ENCODE assay signal across 2 cellular contexts in genomic region chr4:113574636-113575103, GRCh38.
TF ChIP-seq lines count a peak whose summit lies in the region.

No MANE protein-coding gene starts in this region.

TF ChIP-seq in liver, 16 proteins besides CTCF, POLR2A, EP300 and RAD21 (continued from another document):
- peak; percentile 71 to 94 for TF ChIP-seq JUND (IDR thresholded peaks at IDR 0.05)
- TF ChIP-seq YY1 (IDR thresholded peaks at IDR 0.05): no peak

TF ChIP-seq in HepG2, 621 proteins besides CTCF, POLR2A, EP300 and RAD21 (continued from another document):
- TF ChIP-seq, protein P1, sequence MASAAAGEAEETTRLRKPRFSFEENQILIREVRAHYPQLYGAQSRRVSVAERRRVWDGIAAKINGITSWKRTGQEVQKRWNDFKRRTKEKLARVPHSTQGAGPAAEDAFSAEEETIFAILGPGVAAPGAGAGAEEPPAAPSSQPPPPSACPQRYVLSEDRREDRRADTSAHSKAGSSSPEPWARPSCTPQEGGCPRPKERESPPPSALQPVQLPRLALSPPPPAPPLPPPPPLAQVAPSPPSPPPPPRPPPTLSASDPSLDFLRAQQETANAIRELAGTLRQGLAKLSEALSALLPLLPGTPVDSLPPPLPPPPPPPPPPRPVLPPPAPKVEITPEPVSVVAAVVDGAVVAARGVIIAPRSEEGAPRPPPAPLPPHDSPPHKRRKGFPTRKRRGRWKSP (CRISPR knock-in tag; IDR thresholded peaks at IDR 0.05): no peak
- TF ChIP-seq NCOR1 (IDR thresholded peaks at IDR 0.05; ENCODE audit: borderline replicate concordance, low read length) (no peak), GTF3A (CRISPR knock-in tag; conservative IDR thresholded peaks at IDR 0.05) (no peak), ZFP90 (CRISPR knock-in tag; IDR thresholded peaks at IDR 0.05; ENCODE audit: borderline replicate concordance) (no peak), MATR3 (CRISPR knock-in tag; IDR thresholded peaks at IDR 0.05) (no peak), ZKSCAN5 (CRISPR knock-in tag; IDR thresholded peaks at IDR 0.05) (no peak), HNF4A (CRISPR knock-in tag; IDR thresholded peaks at IDR 0.05) (no peak)
- TF ChIP-seq, protein P2, sequence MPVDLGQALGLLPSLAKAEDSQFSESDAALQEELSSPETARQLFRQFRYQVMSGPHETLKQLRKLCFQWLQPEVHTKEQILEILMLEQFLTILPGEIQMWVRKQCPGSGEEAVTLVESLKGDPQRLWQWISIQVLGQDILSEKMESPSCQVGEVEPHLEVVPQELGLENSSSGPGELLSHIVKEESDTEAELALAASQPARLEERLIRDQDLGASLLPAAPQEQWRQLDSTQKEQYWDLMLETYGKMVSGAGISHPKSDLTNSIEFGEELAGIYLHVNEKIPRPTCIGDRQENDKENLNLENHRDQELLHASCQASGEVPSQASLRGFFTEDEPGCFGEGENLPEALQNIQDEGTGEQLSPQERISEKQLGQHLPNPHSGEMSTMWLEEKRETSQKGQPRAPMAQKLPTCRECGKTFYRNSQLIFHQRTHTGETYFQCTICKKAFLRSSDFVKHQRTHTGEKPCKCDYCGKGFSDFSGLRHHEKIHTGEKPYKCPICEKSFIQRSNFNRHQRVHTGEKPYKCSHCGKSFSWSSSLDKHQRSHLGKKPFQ (CRISPR knock-in tag; IDR thresholded peaks at IDR 0.05; ENCODE audit: insufficient replicate concordance): no peak
- TF ChIP-seq, protein P3, sequence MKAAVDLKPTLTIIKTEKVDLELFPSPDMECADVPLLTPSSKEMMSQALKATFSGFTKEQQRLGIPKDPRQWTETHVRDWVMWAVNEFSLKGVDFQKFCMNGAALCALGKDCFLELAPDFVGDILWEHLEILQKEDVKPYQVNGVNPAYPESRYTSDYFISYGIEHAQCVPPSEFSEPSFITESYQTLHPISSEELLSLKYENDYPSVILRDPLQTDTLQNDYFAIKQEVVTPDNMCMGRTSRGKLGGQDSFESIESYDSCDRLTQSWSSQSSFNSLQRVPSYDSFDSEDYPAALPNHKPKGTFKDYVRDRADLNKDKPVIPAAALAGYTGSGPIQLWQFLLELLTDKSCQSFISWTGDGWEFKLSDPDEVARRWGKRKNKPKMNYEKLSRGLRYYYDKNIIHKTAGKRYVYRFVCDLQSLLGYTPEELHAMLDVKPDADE (CRISPR knock-in tag; IDR thresholded peaks at IDR 0.05): no peak
